23 cellular contexts compared by ENCODE assay signal in the genomic region with DNA sequence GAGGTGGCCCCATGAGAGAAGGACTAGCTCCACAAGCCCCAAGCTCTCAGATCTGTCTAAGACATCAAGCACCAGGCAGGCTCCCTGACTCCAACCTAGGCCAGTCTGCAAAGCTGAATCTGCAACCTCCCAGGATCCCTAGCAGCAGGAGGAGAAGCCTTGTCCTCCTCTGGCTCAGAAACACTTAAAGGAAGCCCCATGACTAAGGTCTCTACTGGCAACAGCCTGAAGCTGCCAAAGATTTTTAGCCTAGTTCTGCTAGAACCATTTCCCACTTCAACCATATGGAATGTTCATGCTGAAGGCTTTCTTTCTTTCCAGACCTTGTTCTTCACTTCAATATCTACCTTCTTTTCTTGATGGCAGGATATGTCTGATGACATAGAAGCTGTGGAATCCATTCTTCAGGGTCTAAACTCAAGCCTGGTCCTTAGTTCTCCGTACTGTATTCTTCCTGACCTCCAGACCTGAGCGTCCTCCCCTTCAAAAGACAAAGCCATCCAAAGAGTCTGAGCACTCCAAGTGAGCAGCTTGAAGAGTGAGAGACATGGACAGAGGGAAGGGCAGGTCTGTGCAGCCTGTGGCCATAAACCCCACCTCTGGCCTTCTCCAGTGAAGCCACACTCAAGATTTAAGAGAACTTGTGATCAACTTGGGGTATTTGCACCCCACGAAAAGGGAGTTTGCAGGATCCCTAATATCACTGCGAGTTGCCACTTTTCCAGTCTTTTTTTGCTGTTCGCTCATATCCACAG. TPM values are rescaled to one million over a fixed set of nuclear protein-coding genes. Genes with fewer than 3 reads are reported as not detected.
DNase-seq lines count a peak whose midpoint lies in the region; TF ChIP-seq lines count a peak whose summit lies in the region.
"Had no signal": no experiment of that assay in that cellular context is flagged by ENCODE, and none has a peak within 500 bp of the region (broad histone marks: within the 10 kb centered on the region; RNA-seq: fewer than 3 reads in every experiment).

No MANE protein-coding gene starts in this region.

- TF ChIP-seq CTCF in KMS-11 (conservative IDR thresholded peaks at IDR 0.05; ENCODE audit: low read depth, low read length), result no peak
- TF ChIP-seq CTCF in OCI-LY3 (IDR thresholded peaks at IDR 0.05; ENCODE audit: low read depth, low read length), result no peak
- TF ChIP-seq CTCF in thyroid gland (IDR thresholded peaks at IDR 0.05), result no peak

- H2AFZ ChIP-seq in KMS-11 (ENCODE audit: low read depth) (no peak overlapping the region), OCI-LY3 (ENCODE audit: low read depth, low read length) (no peak overlapping the region)
- H2AFZ ChIP-seq: GM23338 had no signal

- H3K79me2 ChIP-seq in KMS-11 (ENCODE audit: insufficient read depth, low read depth) (no peaks in the 10 kb centered on the region), OCI-LY3 (ENCODE audit: low read length) (no peaks in the 10 kb centered on the region)

- no peak for TF ChIP-seq POLR2A in thyroid gland (IDR thresholded peaks at IDR 0.05)

- H3K4me2 ChIP-seq in KMS-11, result peak overlapping the region; percentile 63; the same call in 1 of the 2 replicates
- H3K4me2 ChIP-seq in OCI-LY3 (ENCODE audit: low read length), result peak overlapping the region; percentile 40; the same call in 1 of the 2 replicates
- H3K4me2 ChIP-seq: A549, BLaER1, GM23338 had no signal

- H3K4me1 ChIP-seq in KMS-11 (ENCODE audit: low read depth, poor library complexity, severe bottlenecking) (peaks cover 37% of the 10 kb centered on the region), OCI-LY3 (ENCODE audit: low read length) (peaks cover 47% of the 10 kb centered on the region), thyroid gland (no peaks in the 10 kb centered on the region)
- H3K4me1 ChIP-seq: A549, BLaER1, Caco-2 had no signal

- DNase-seq in AG20443 (ENCODE audit: low spot score) (peak; percentile 33), superior temporal gyrus (ENCODE audit: extremely low spot score) (no peak), thyroid gland (no peak), DMS53 treated with DMSO at 0.1 percent for 48 hours (lab: John Stamatoyannopoulos, UW; ENCODE audit: unreplicated experiment) (no peak)
- DNase-seq in stimulated activated CD4-positive, alpha-beta T cell treated with anti-CD3 and anti-CD28 coated beads, Interleukin-1b, Interleukin-23, amount 100 ng/mL, for 48 hours, result no peak
- DNase-seq: 8988T; ACHN; Caco-2; CD4-positive, CD25-positive, alpha-beta regulatory T cell; CD8-positive, alpha-beta T cell; DMS153; DMS79; GF-D8; H9 had no signal

- H4K20me1 ChIP-seq in KMS-11 (ENCODE audit: insufficient read depth) (no peaks in the 10 kb centered on the region), OCI-LY3 (ENCODE audit: insufficient read depth, low read length) (no peaks in the 10 kb centered on the region)
- H4K20me1 ChIP-seq: BLaER1 had no signal

- intact Hi-C loops in thyroid gland (cut with DNase I), result no loop called here

- H3K4me3 ChIP-seq in KMS-11 (IDR thresholded peaks at IDR 0.05; ENCODE audit: insufficient read depth, low read depth, low read length) (no peak overlapping the region), OCI-LY3 (ENCODE audit: low read length) (no peak overlapping the region), thyroid gland (replicated peaks in 1 of 3) (no peak overlapping the region)
- H3K4me3 ChIP-seq: A549, BLaER1, GM23338 had no signal

- no peaks in the 10 kb centered on the region for H3K36me3 ChIP-seq in KMS-11 (ENCODE audit: insufficient read depth)
- peaks cover 3% of the 10 kb centered on the region for H3K36me3 ChIP-seq in OCI-LY3 (replicated peaks; ENCODE audit: low read depth, low read length)
- no peaks in the 10 kb centered on the region for H3K36me3 ChIP-seq in thyroid gland
- H3K36me3 ChIP-seq: BLaER1 had no signal

- 81 to 82% methylated on average over 5 of the region's 5 CpGs for WGBS in thyroid gland, 2 donors

- no peak overlapping the region for H3K27ac ChIP-seq in KMS-11
- no peak overlapping the region for H3K27ac ChIP-seq in OCI-LY3 (ENCODE audit: low read length)
- H3K27ac ChIP-seq in thyroid gland, result no peak overlapping the region
- H3K27ac ChIP-seq: A549, BLaER1, C4-2B had no signal

- H3K9ac ChIP-seq in KMS-11, result no peak overlapping the region
- no peak overlapping the region for H3K9ac ChIP-seq in OCI-LY3 (ENCODE audit: low read length)
- H3K9ac ChIP-seq: BLaER1 had no signal

- H3K27me3 ChIP-seq in KMS-11 (ENCODE audit: insufficient read depth, low read depth) (no peaks in the 10 kb centered on the region), OCI-LY3 (ENCODE audit: low read depth, low read length) (peaks cover 56% of the 10 kb centered on the region), thyroid gland (no peaks in the 10 kb centered on the region)
- H3K27me3 ChIP-seq: BLaER1 had no signal

- H3K9me3 ChIP-seq in OCI-LY3 (ENCODE audit: insufficient read depth, low read length) (0 out of 2 replicates have a peak, but pooled peaks cover 5% of the 10 kb centered on the region), thyroid gland (no peaks in the 10 kb centered on the region)
- H3K9me3 ChIP-seq: A549, BLaER1, Caco-2 had no signal

RNA-seq across cellular contexts. Expression of gene SST, which starts 23.1 kb away (rescaled TPM):
- 1 to 10 TPM in 1 of 4 donors, not detected in 3; 1.5 TPM for total RNA-seq in thyroid gland
- total RNA-seq: B cell; Caco-2; CD4-positive, CD25-positive, alpha-beta regulatory T cell; CD8-positive, alpha-beta T cell; G401; GM23338; H4; H9 had no signal

RNA-seq across cellular contexts. Expression of gene RTP2, which starts 55.3 kb away (rescaled TPM):
- total RNA-seq in thyroid gland, result not detected
- total RNA-seq: B cell; Caco-2; CD4-positive, CD25-positive, alpha-beta regulatory T cell; CD8-positive, alpha-beta T cell; G401; GM23338; H4; H9 had no signal
